Comparison of ENCODE assay signal across 24 cellular contexts in the genomic region with DNA sequence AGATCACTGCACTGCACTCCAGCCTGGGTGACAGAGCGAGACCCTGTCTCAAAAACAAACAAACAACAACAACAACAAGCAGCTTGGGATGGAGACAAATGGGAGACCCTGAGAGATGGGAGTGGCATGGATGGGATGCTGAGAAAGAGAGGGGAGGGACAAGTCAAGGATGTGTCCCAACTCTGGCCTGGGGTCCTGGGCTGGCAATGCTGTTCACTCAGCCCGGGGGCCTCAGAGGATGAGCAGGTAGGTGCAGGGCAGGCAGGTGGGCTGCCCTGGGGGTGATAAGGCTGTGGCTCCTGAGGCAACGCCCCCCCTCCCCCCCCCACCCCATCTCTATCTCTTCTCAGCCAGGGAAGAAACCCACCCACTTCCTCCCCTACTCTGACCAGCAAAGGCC.
DNase-seq lines count a peak whose midpoint lies in the region; ATAC-seq and TF ChIP-seq lines count a peak whose summit lies in the region.
"Had no signal": no experiment of that assay in that cellular context is flagged by ENCODE, and none has a peak within 500 bp of the region (broad histone marks: within the 10 kb centered on the region; RNA-seq: fewer than 3 reads in every experiment).

No MANE protein-coding gene starts in this region.

- peak; percentile 2 for DNase-seq in GM20000 (ENCODE audit: low spot score)
- DNase-seq in left lobe of liver (ENCODE audit: low spot score), result peak; percentile 38
- DNase-seq in DMS153 treated with DMSO at 0.1 percent for 48 hours (lab: John Stamatoyannopoulos, UW; ENCODE audit: unreplicated experiment), result no peak
- DNase-seq in medulla oblongata (ENCODE audit: extremely low spot score), result no peak
- no peak for DNase-seq in activated CD8-positive, alpha-beta memory T cell treated with anti-CD3 and anti-CD28 coated beads for 24 hours
- DNase-seq: Calu3; CD8-positive, alpha-beta memory T cell; DND-41; GOT3; NCI-H1048; NCI-H1417 treated with DMSO at 0.1 percent for 48 hours; NCI-H1694 treated with DMSO at 0.1 percent for 48 hours; NCI-H2081; NCI-H2227 treated with DMSO at 0.1 percent for 48 hours; NCI-H526 treated with DMSO at 0.1 percent for 48 hours; OCI-M1; SHP77 treated with DMSO at 0.1 percent for 48 hours had no signal

- H3K4me3 Mint-ChIP-seq in stimulated activated memory B cell treated with anti-CD40 and anti-IgM and Interleukin-4, amounts not matched to agents 10 μg/mL and 1 μg/mL and 100 μg/mL, for 72 hours, result no peak overlapping the region
- H3K4me3 Mint-ChIP-seq: CD14-positive monocyte; CD8-positive, alpha-beta memory T cell had no signal

- H3K27ac ChIP-seq in BLaER1 treated with 17β-estradiol and CSF1 and Interleukin-3, amounts not matched to agents 10 nM and 100 nM, result no peak overlapping the region
- H3K27ac ChIP-seq: Peyer's patch had no signal

- H3K27ac Mint-ChIP-seq in stimulated activated memory B cell treated with anti-CD40 and anti-IgM and Interleukin-4, amounts not matched to agents 10 μg/mL and 1 μg/mL and 100 μg/mL, for 72 hours, result peak overlapping the region; percentile 72
- H3K27ac Mint-ChIP-seq: CD14-positive monocyte had no signal

- H3K4me1 Mint-ChIP-seq in stimulated activated memory B cell treated with anti-CD40 and anti-IgM and Interleukin-4, amounts not matched to agents 10 μg/mL and 1 μg/mL and 100 μg/mL, for 72 hours, result peaks cover 80% of the 10 kb centered on the region

- no peak for TF ChIP-seq CTCF in GM20000 (IDR thresholded peaks at IDR 0.05; ENCODE audit: extremely low read depth, missing control alignments)

- H3K9ac ChIP-seq in BLaER1 treated with 17β-estradiol and CSF1 and Interleukin-3, amounts not matched to agents 10 nM and 100 nM, result no peak overlapping the region

- no peak overlapping the region for H3K4me3 ChIP-seq in BLaER1 treated with 17β-estradiol and CSF1 and Interleukin-3, amounts not matched to agents 10 nM and 100 nM
- H3K4me3 ChIP-seq: GM12878, HAP-1, Peyer's patch had no signal

- no peaks in the 10 kb centered on the region for H3K27me3 ChIP-seq in BLaER1 treated with 17β-estradiol and CSF1 and Interleukin-3, amounts not matched to agents 10 nM and 100 nM
- H3K27me3 ChIP-seq: Peyer's patch had no signal

- H3K4me1 ChIP-seq in BLaER1 treated with 17β-estradiol and CSF1 and Interleukin-3, amounts not matched to agents 10 nM and 100 nM, result peaks cover 11 to 51% (median 44%) of the 10 kb centered on the region in 10 experiments
- H3K4me1 ChIP-seq: HAP-1, Peyer's patch had no signal

- H3K27me3 Mint-ChIP-seq in stimulated activated memory B cell treated with anti-CD40 and anti-IgM and Interleukin-4, amounts not matched to agents 10 μg/mL and 1 μg/mL and 100 μg/mL, for 72 hours, result no peaks in the 10 kb centered on the region

- H3K4me2 ChIP-seq in BLaER1 treated with 17β-estradiol and CSF1 and Interleukin-3, amounts not matched to agents 10 nM and 100 nM, result peak overlapping the region in 8 of 11 experiments; percentile 22 to 60 (median 52); a peak in 12 of 22 replicates

- H3K36me3 Mint-ChIP-seq in stimulated activated memory B cell treated with anti-CD40 and anti-IgM and Interleukin-4, amounts not matched to agents 10 μg/mL and 1 μg/mL and 100 μg/mL, for 72 hours, result no peaks in the 10 kb centered on the region
- H3K36me3 Mint-ChIP-seq: CD14-positive monocyte; CD8-positive, alpha-beta memory T cell; IgD-negative memory B cell had no signal

- H3K9me3 ChIP-seq in BLaER1 treated with 17β-estradiol and CSF1 and Interleukin-3, amounts not matched to agents 10 nM and 100 nM (replicated peaks in 1 of 11), result no peaks in the 10 kb centered on the region
- H3K9me3 ChIP-seq: HAP-1, Peyer's patch had no signal

- no peaks in the 10 kb centered on the region for H3K9me3 Mint-ChIP-seq in stimulated activated memory B cell treated with anti-CD40 and anti-IgM and Interleukin-4, amounts not matched to agents 10 μg/mL and 1 μg/mL and 100 μg/mL, for 72 hours
- H3K9me3 Mint-ChIP-seq: CD8-positive, alpha-beta memory T cell; IgD-negative memory B cell had no signal

- H4K20me1 ChIP-seq in BLaER1 treated with 17β-estradiol and CSF1 and Interleukin-3, amounts not matched to agents 10 nM and 100 nM, result no peaks in the 10 kb centered on the region

- no peak for ATAC-seq in left lobe of liver
- ATAC-seq in stimulated activated memory B cell treated with anti-CD40 and anti-IgM and Interleukin-4, amounts not matched to agents 10 μg/mL and 1 μg/mL and 100 μg/mL, for 72 hours, result no peak
- ATAC-seq: GM12878 had no signal

- no peaks in the 10 kb centered on the region for H3K36me3 ChIP-seq in BLaER1 treated with 17β-estradiol and CSF1 and Interleukin-3, amounts not matched to agents 10 nM and 100 nM
- H3K36me3 ChIP-seq: HAP-1, Peyer's patch had no signal

Comparison
In these comparisons a context has a peak if more than half of its experiments do, and no peak if none do; other contexts are left out.
1. DNase-seq: peak in GM20000 (single experiment) and left lobe of liver (single experiment); none in DMS153 treated with DMSO at 0.1 percent for 48 hours (single experiment), medulla oblongata (single experiment) and activated CD8-positive, alpha-beta memory T cell treated with anti-CD3 and anti-CD28 coated beads for 24 hours (single experiment).